26 cellular contexts compared by ENCODE assay signal in genomic region chr6:126963077-126963809, GRCh38.
DNase-seq lines count a peak whose midpoint lies in the region; FAIRE-seq lines count a peak whose summit lies in the region.
"Had no signal": no experiment of that assay in that cellular context is flagged by ENCODE, and none has a peak within 500 bp of the region (broad histone marks: within the 10 kb centered on the region; RNA-seq: fewer than 3 reads in every experiment).

No MANE protein-coding gene starts in this region.

- H3K4me2 ChIP-seq in neuronal stem cell (ENCODE audit: insufficient read depth, low read length, poor library complexity, severe bottlenecking) = no peak overlapping the region

- H3K4me3 ChIP-seq in HUES48 (ENCODE audit: low read depth, low read length) = no peak overlapping the region
- H3K4me3 ChIP-seq in neuronal stem cell (ENCODE audit: low read length in 2 of 2) = no peak overlapping the region
- H3K4me3 ChIP-seq: cardiac muscle cell, suprapubic skin had no signal

- H3K4ac ChIP-seq in neuronal stem cell (ENCODE audit: low read length) = no peak overlapping the region

- H3K4me1 ChIP-seq in HUES48 (ENCODE audit: control insufficient read depth, insufficient read depth, low read length) = peaks cover 9% of the 10 kb centered on the region
- no peaks in the 10 kb centered on the region for H3K4me1 ChIP-seq in neuronal stem cell (ENCODE audit: control insufficient read depth in 2 of 2, insufficient read depth in 1 of 2, low read depth in 1 of 2, low read length in 2 of 2)
- H3K4me1 ChIP-seq: suprapubic skin had no signal

- no CpG with 5 or more reads among the region's 8 CpGs for whole genome bisulfite sequencing in neuronal stem cell (ENCODE audit: extremely low coverage in 2 of 2, insufficient read length in 2 of 2, insufficient replicate concordance in 1 of 2), 2 donors

- DNase-seq in NCI-H146 (lab: John Stamatoyannopoulos, UW) (peak; percentile 13), NCI-H146 treated with DMSO at 0.1 percent for 48 hours (lab: John Stamatoyannopoulos, UW; ENCODE audit: unreplicated experiment) (no peak), cerebellum (ENCODE audit: low spot score) (peak; percentile 5), neuronal stem cell (ENCODE audit: low spot score) (no peak), epidermal melanocyte (ENCODE audit: insufficient read length, low spot score) (no peak), urothelium cell line (ENCODE audit: low spot score) (no peak)
- no peak for DNase-seq in activated T-helper 1 cell treated with anti-CD3 and anti-CD28 coated beads, Interleukin-12 subunit alpha, Interleukin-12 subunit beta, Interleukin-2, Interleukin-4 antibody, amounts not matched to agents 30 ng/mL and 10 ng/mL and 1 ng/mL, durations not matched to agents 14 hours and 24 hours and 36 hours (ENCODE audit: low spot score)
- DNase-seq: activated CD4-positive, CD25-positive, alpha-beta regulatory T cell treated with anti-CD3 and anti-CD28 coated beads, Interleukin-2, amount 50 U/mL, for 72 hours; activated CD8-positive, alpha-beta T cell treated with anti-CD3 and anti-CD28 coated beads for 36 hours; activated naive CD8-positive, alpha-beta T cell treated with anti-CD3 and anti-CD28 coated beads for 36 hours; aorta; CD4-positive, CD25-positive, alpha-beta regulatory T cell; cortex of kidney; GOT3; hypothalamus; Kasumi-1; NCI-H345; stimulated activated CD4-positive, alpha-beta T cell treated with anti-CD3 and anti-CD28 coated beads, Interleukin-15, amount 100 ng/mL, for 24 hours; stimulated activated naive CD4-positive, alpha-beta T cell; T-cell had no signal

- H3K79me1 ChIP-seq in neuronal stem cell (ENCODE audit: low read depth, low read length) = no peaks in the 10 kb centered on the region

- H4K8ac ChIP-seq in neuronal stem cell (ENCODE audit: low read depth, low read length) = no peak overlapping the region

- H3K14ac ChIP-seq in neuronal stem cell (ENCODE audit: low read length) = no peak overlapping the region

- peak overlapping the region; percentile 7 for H2AFZ ChIP-seq in neuronal stem cell (ENCODE audit: low read length)

- no peak overlapping the region for H2BK12ac ChIP-seq in neuronal stem cell (ENCODE audit: low read length)

- H3K27me3 ChIP-seq in HUES48 (ENCODE audit: control insufficient read depth, insufficient read depth, low read length) (no peaks in the 10 kb centered on the region), neuronal stem cell (ENCODE audit: control insufficient read depth in 3 of 3, insufficient read depth in 3 of 3, low read depth in 1 of 3, low read length in 3 of 3) (no peaks in the 10 kb centered on the region)
- H3K27me3 ChIP-seq: cardiac muscle cell, suprapubic skin had no signal

- H3K9me3 ChIP-seq in HUES48 (ENCODE audit: control insufficient read depth, insufficient read depth, low read length) (no peaks in the 10 kb centered on the region), neuronal stem cell (replicated peaks in 1 of 2; ENCODE audit: control insufficient read depth in 2 of 2, insufficient read depth in 1 of 2, low read depth in 1 of 2, low read length in 2 of 2) (no peaks in the 10 kb centered on the region)
- H3K9me3 ChIP-seq: suprapubic skin had no signal

- no peaks in the 10 kb centered on the region for H3K9me3 Mint-ChIP-seq in activated T-helper 1 cell treated with anti-CD3 and anti-CD28 coated beads, Interleukin-12 subunit alpha, Interleukin-12 subunit beta, Interleukin-2, Interleukin-4 antibody, amounts not matched to agents 30 ng/mL and 10 ng/mL and 1 ng/mL, durations not matched to agents 14 hours and 24 hours and 36 hours
- H3K9me3 Mint-ChIP-seq: activated CD8-positive, alpha-beta T cell treated with anti-CD3 and anti-CD28 coated beads for 36 hours; activated naive CD8-positive, alpha-beta T cell treated with anti-CD3 and anti-CD28 coated beads for 36 hours; memory B cell had no signal

- no peaks in the 10 kb centered on the region for H3K27me3 Mint-ChIP-seq in activated T-helper 1 cell treated with anti-CD3 and anti-CD28 coated beads, Interleukin-12 subunit alpha, Interleukin-12 subunit beta, Interleukin-2, Interleukin-4 antibody, amounts not matched to agents 30 ng/mL and 10 ng/mL and 1 ng/mL, durations not matched to agents 14 hours and 24 hours and 36 hours (ENCODE audit: insufficient read depth)
- H3K27me3 Mint-ChIP-seq: activated CD8-positive, alpha-beta T cell treated with anti-CD3 and anti-CD28 coated beads for 36 hours; activated naive CD8-positive, alpha-beta T cell treated with anti-CD3 and anti-CD28 coated beads for 36 hours; CD4-positive, CD25-positive, alpha-beta regulatory T cell; memory B cell had no signal

- H3K4me3 Mint-ChIP-seq in activated T-helper 1 cell treated with anti-CD3 and anti-CD28 coated beads, Interleukin-12 subunit alpha, Interleukin-12 subunit beta, Interleukin-2, Interleukin-4 antibody, amounts not matched to agents 30 ng/mL and 10 ng/mL and 1 ng/mL, durations not matched to agents 14 hours and 24 hours and 36 hours = no peak overlapping the region
- H3K4me3 Mint-ChIP-seq: activated CD8-positive, alpha-beta T cell treated with anti-CD3 and anti-CD28 coated beads for 36 hours; activated naive CD8-positive, alpha-beta T cell treated with anti-CD3 and anti-CD28 coated beads for 36 hours; CD4-positive, CD25-positive, alpha-beta regulatory T cell; memory B cell; T-cell had no signal

- no peak overlapping the region for H3K23ac ChIP-seq in neuronal stem cell (ENCODE audit: low read depth, low read length, poor library complexity)

- no peak overlapping the region for H3K9ac ChIP-seq in HUES48 (ENCODE audit: low read depth, low read length)
- H3K9ac ChIP-seq in neuronal stem cell (ENCODE audit: low read depth, low read length, poor library complexity) = no peak overlapping the region

- H3K36me3 ChIP-seq in HUES48 (ENCODE audit: control insufficient read depth, insufficient read depth, low read length) (no peaks in the 10 kb centered on the region), neuronal stem cell (replicated peaks in 1 of 2; ENCODE audit: control insufficient read depth in 2 of 2, insufficient read depth in 2 of 2, low read length in 2 of 2) (no peaks in the 10 kb centered on the region)
- H3K36me3 ChIP-seq: cardiac muscle cell, suprapubic skin had no signal

- H2BK5ac ChIP-seq in neuronal stem cell (ENCODE audit: low read length) = no peak overlapping the region

- intact Hi-C loops in activated T-helper 1 cell treated with anti-CD3 and anti-CD28 coated beads, Interleukin-12 subunit alpha, Interleukin-12 subunit beta, Interleukin-2, Interleukin-4 antibody, amounts not matched to agents 30 ng/mL and 10 ng/mL and 1 ng/mL, durations not matched to agents 14 hours and 24 hours and 36 hours (cut with micrococcal nuclease) = no loop called here

- no peak overlapping the region for H3K27ac Mint-ChIP-seq in activated T-helper 1 cell treated with anti-CD3 and anti-CD28 coated beads, Interleukin-12 subunit alpha, Interleukin-12 subunit beta, Interleukin-2, Interleukin-4 antibody, amounts not matched to agents 30 ng/mL and 10 ng/mL and 1 ng/mL, durations not matched to agents 14 hours and 24 hours and 36 hours
- H3K27ac Mint-ChIP-seq: activated CD8-positive, alpha-beta T cell treated with anti-CD3 and anti-CD28 coated beads for 36 hours; activated naive CD8-positive, alpha-beta T cell treated with anti-CD3 and anti-CD28 coated beads for 36 hours; CD4-positive, CD25-positive, alpha-beta regulatory T cell; memory B cell; progenitor cell of endocrine pancreas; T-cell had no signal

- H2BK15ac ChIP-seq in neuronal stem cell (ENCODE audit: low read length) = no peak overlapping the region

- H3K4me1 Mint-ChIP-seq in activated T-helper 1 cell treated with anti-CD3 and anti-CD28 coated beads, Interleukin-12 subunit alpha, Interleukin-12 subunit beta, Interleukin-2, Interleukin-4 antibody, amounts not matched to agents 30 ng/mL and 10 ng/mL and 1 ng/mL, durations not matched to agents 14 hours and 24 hours and 36 hours (ENCODE audit: low read depth) = no peaks in the 10 kb centered on the region
- H3K4me1 Mint-ChIP-seq: activated naive CD8-positive, alpha-beta T cell treated with anti-CD3 and anti-CD28 coated beads for 36 hours; CD4-positive, CD25-positive, alpha-beta regulatory T cell; memory B cell; T-cell had no signal

- no peak overlapping the region for H4K91ac ChIP-seq in neuronal stem cell (ENCODE audit: low read depth, low read length, poor library complexity)

- H3K27ac ChIP-seq in HUES48 (ENCODE audit: low read depth, low read length) (peak overlapping the region; percentile 2), neuronal stem cell (replicated peaks; ENCODE audit: low read length) (no peak overlapping the region)
- H3K27ac ChIP-seq: cardiac muscle cell, suprapubic skin had no signal

- no peak overlapping the region for H2AK5ac ChIP-seq in neuronal stem cell (ENCODE audit: low read depth, low read length)

- no peak overlapping the region for H3K18ac ChIP-seq in neuronal stem cell (ENCODE audit: low read length)

- no peaks in the 10 kb centered on the region for H3K36me3 Mint-ChIP-seq in activated T-helper 1 cell treated with anti-CD3 and anti-CD28 coated beads, Interleukin-12 subunit alpha, Interleukin-12 subunit beta, Interleukin-2, Interleukin-4 antibody, amounts not matched to agents 30 ng/mL and 10 ng/mL and 1 ng/mL, durations not matched to agents 14 hours and 24 hours and 36 hours (ENCODE audit: low read depth)
- H3K36me3 Mint-ChIP-seq: activated naive CD8-positive, alpha-beta T cell treated with anti-CD3 and anti-CD28 coated beads for 36 hours; CD4-positive, CD25-positive, alpha-beta regulatory T cell; memory B cell; T-cell had no signal

- no peak for FAIRE-seq in urothelium cell line (lab: Jason Lieb, UNC)
- FAIRE-seq: TTC549 had no signal

- no peak overlapping the region for H2BK120ac ChIP-seq in neuronal stem cell (ENCODE audit: low read depth, low read length)

Comparison
In these comparisons a context has a peak if more than half of its experiments do, and no peak if none do; other contexts are left out.
1. DNase-seq: peak in NCI-H146 (single experiment) and cerebellum (single experiment); none in NCI-H146 treated with DMSO at 0.1 percent for 48 hours (single experiment), neuronal stem cell (single experiment), activated T-helper 1 cell treated with anti-CD3 and anti-CD28 coated beads, Interleukin-12 subunit alpha, Interleukin-12 subunit beta, Interleukin-2, Interleukin-4 antibody, amounts not matched to agents 30 ng/mL and 10 ng/mL and 1 ng/mL, durations not matched to agents 14 hours and 24 hours and 36 hours (single experiment), epidermal melanocyte (single experiment) and urothelium cell line (single experiment).